Comparison of ENCODE assay signal across 25 cellular contexts in genomic region chr11:19805827-19806226, GRCh38.
DNase-seq lines count a peak whose midpoint lies in the region; ATAC-seq, FAIRE-seq and TF ChIP-seq lines count a peak whose summit lies in the region.
"Had no signal": no experiment of that assay in that cellular context is flagged by ENCODE, and none has a peak within 500 bp of the region (broad histone marks: within the 10 kb centered on the region; RNA-seq: fewer than 3 reads in every experiment).

No MANE protein-coding gene starts in this region.

- no peaks in the 10 kb centered on the region for H3K9me1 ChIP-seq in endothelial cell of umbilical vein (replicated peaks; ENCODE audit: control insufficient read depth, extremely low read depth, insufficient read depth, low read length)

- intact Hi-C loops in endothelial cell of umbilical vein (cut with micrococcal nuclease): no loop called here

- H3K4me3 Mint-ChIP-seq in astrocyte (ENCODE audit: unreplicated experiment) (no peak overlapping the region), progenitor cell of endocrine pancreas (ENCODE audit: low read depth) (no peak overlapping the region)
- H3K4me3 Mint-ChIP-seq: B cell, CD14-positive monocyte, GM23338 had no signal

- POLR2A ChIA-PET in endothelial cell of umbilical vein (lab: Charles Lee): no interaction called here

- no peak for TF ChIP-seq POLR2A in endothelial cell of umbilical vein (IDR thresholded peaks at IDR 0.05; ENCODE audit: low read depth, low read length)

- H3K9me3 Mint-ChIP-seq in astrocyte (ENCODE audit: unreplicated experiment): no peaks in the 10 kb centered on the region
- H3K9me3 Mint-ChIP-seq in progenitor cell of endocrine pancreas (ENCODE audit: low read depth): no peaks in the 10 kb centered on the region
- H3K9me3 Mint-ChIP-seq: GM23338 had no signal

- H3K4me2 ChIP-seq in astrocyte (ENCODE audit: low read length) (no peak overlapping the region), endothelial cell of umbilical vein (ENCODE audit: insufficient read depth, low read length) (no peak overlapping the region)
- H3K4me2 ChIP-seq: GM23338 had no signal

- TF ChIP-seq CTCF in astrocyte (IDR thresholded peaks at IDR 0.05; ENCODE audit: insufficient read depth, low read depth, low read length) (no peak), endothelial cell of umbilical vein (IDR thresholded peaks at IDR 0.05; ENCODE audit: extremely low read depth in 1 of 2, insufficient read depth in 1 of 2, low read depth in 1 of 2, low read length in 2 of 2) (no peak), progenitor cell of endocrine pancreas (IDR thresholded peaks at IDR 0.05; ENCODE audit: unreplicated experiment) (no peak)

- dilution Hi-C loops in endothelial cell of umbilical vein (cut with MboI; ENCODE audit: extremely low pct_ligation_motif_present, low sequenced_read_pairs): no loop called here

- peaks cover 52% of the 10 kb centered on the region for H4K20me1 ChIP-seq in astrocyte (ENCODE audit: insufficient read depth, low read length)
- H4K20me1 ChIP-seq in endothelial cell of umbilical vein (replicated peaks; ENCODE audit: control insufficient read depth, extremely low read depth, insufficient read depth, low read length): no peaks in the 10 kb centered on the region

- H3K4me1 ChIP-seq in astrocyte (ENCODE audit: insufficient read depth, low read length) (no peaks in the 10 kb centered on the region), endothelial cell of umbilical vein (ENCODE audit: control insufficient read depth, extremely low read depth, insufficient read depth, low read length) (no peaks in the 10 kb centered on the region)

- BruUV-seq in endothelial cell of umbilical vein (replicated peaks; lab: Mats Ljungman, UMichigan): no TSS peak

- H2AFZ ChIP-seq in astrocyte (ENCODE audit: low read depth, low read length) (no peak overlapping the region), endothelial cell of umbilical vein (ENCODE audit: low read depth, low read length) (no peak overlapping the region)
- H2AFZ ChIP-seq: GM23338 had no signal

- no peaks in the 10 kb centered on the region for H3K27me3 ChIP-seq in astrocyte (ENCODE audit: insufficient read depth, low read length)
- H3K27me3 ChIP-seq in endothelial cell of umbilical vein (ENCODE audit: control insufficient read depth in 2 of 2, insufficient read depth in 2 of 2, low read length in 2 of 2): no peaks in the 10 kb centered on the region
- H3K27me3 ChIP-seq: MG63 had no signal

- H3K79me2 ChIP-seq in astrocyte (ENCODE audit: insufficient read depth, low read length) (no peaks in the 10 kb centered on the region), endothelial cell of umbilical vein (ENCODE audit: control insufficient read depth, insufficient read depth, low read length) (peaks cover 92% of the 10 kb centered on the region)

- no peak overlapping the region for H3K27ac Mint-ChIP-seq in astrocyte (ENCODE audit: unreplicated experiment)
- no peak overlapping the region for H3K27ac Mint-ChIP-seq in progenitor cell of endocrine pancreas
- H3K27ac Mint-ChIP-seq: B cell, CD14-positive monocyte, GM23338 had no signal

- DNase-seq in Caki2 (ENCODE audit: low read depth): peak; percentile 78
- peak; percentile 34 for DNase-seq in astrocyte (ENCODE audit: low read depth)
- no peak for DNase-seq in endothelial cell of umbilical vein (ENCODE audit: low read depth, low spot score)
- DNase-seq in non-pigmented ciliary epithelial cell (ENCODE audit: low read depth): peak; percentile 19
- no peak for DNase-seq in stimulated activated CD4-positive, alpha-beta T cell treated with anti-CD3 and anti-CD28 coated beads, Interleukin-15, amount 100 ng/mL, for 24 hours
- no peak for DNase-seq in progenitor cell of endocrine pancreas (ENCODE audit: low spot score, unreplicated experiment)
- no peak for DNase-seq in SIG-M5 (lab: John Stamatoyannopoulos, UW)
- DNase-seq: DMS53, EL, GF-D8, Kasumi-1, MG63, NCI-H1417 treated with DMSO at 0.1 percent for 48 hours, NCI-H187, NCI-H2107, NCI-H69, SHP77 treated with DMSO at 0.1 percent for 48 hours had no signal

- CTCF ChIA-PET in endothelial cell of umbilical vein (lab: Charles Lee): interaction anchor here (0.6 kb wide), 1 partner anchor 39 kb away, joined by 3 read pairs; no protein-coding TSS in a partner anchor

- H3K27me3 Mint-ChIP-seq in astrocyte (ENCODE audit: low read depth, unreplicated experiment) (peaks cover 3% of the 10 kb centered on the region), progenitor cell of endocrine pancreas (no peaks in the 10 kb centered on the region)

- FAIRE-seq in astrocyte (lab: Jason Lieb, UNC) (no peak), endothelial cell of umbilical vein (lab: Jason Lieb, UNC) (peak; percentile 15)
- FAIRE-seq: A204.1, D721Med had no signal

- H3K36me3 ChIP-seq in astrocyte (ENCODE audit: insufficient read depth, low read length): no peaks in the 10 kb centered on the region
- H3K36me3 ChIP-seq in endothelial cell of umbilical vein (ENCODE audit: control insufficient read depth in 2 of 2, extremely low read depth in 1 of 2, insufficient read depth in 2 of 2, low read length in 2 of 2): no peaks in the 10 kb centered on the region

- in situ Hi-C loops in Caki2 (cut with HindIII; ENCODE audit: low pct_unique_long_range_greater_than_20kb, low sequenced_read_pairs): no loop called here

- H3K9me3 ChIP-seq in astrocyte (ENCODE audit: insufficient read depth, low read depth, low read length): no peaks in the 10 kb centered on the region
- H3K9me3 ChIP-seq in endothelial cell of umbilical vein (replicated peaks; ENCODE audit: control insufficient read depth, insufficient read depth, low read length): no peaks in the 10 kb centered on the region
- H3K9me3 ChIP-seq: MG63 had no signal

- H3K27ac ChIP-seq in astrocyte (ENCODE audit: low read depth, low read length) (no peak overlapping the region), endothelial cell of umbilical vein (ENCODE audit: insufficient read depth, low read depth, low read length) (no peak overlapping the region)
- H3K27ac ChIP-seq: RWPE1 had no signal

- no peak overlapping the region for H3K4me3 ChIP-seq in astrocyte (ENCODE audit: insufficient read depth, low read depth, low read length)
- no peak overlapping the region for H3K4me3 ChIP-seq in endothelial cell of umbilical vein (replicated peaks in 1 of 3; ENCODE audit: insufficient read depth in 1 of 3, low read depth in 1 of 3, low read length in 3 of 3)
- H3K4me3 ChIP-seq: GM23338, MG63 had no signal

- no peak overlapping the region for H3K9ac ChIP-seq in astrocyte (ENCODE audit: low read length)
- no peak overlapping the region for H3K9ac ChIP-seq in endothelial cell of umbilical vein (replicated peaks; ENCODE audit: extremely low read depth, insufficient read depth, low read length)

- H3K36me3 Mint-ChIP-seq in astrocyte (ENCODE audit: low read depth, unreplicated experiment) (no peaks in the 10 kb centered on the region), progenitor cell of endocrine pancreas (ENCODE audit: insufficient read depth) (no peaks in the 10 kb centered on the region)
- H3K36me3 Mint-ChIP-seq: CD14-positive monocyte had no signal

- ATAC-seq in HG03135 (IDR thresholded peaks at IDR 0.05; ENCODE audit: unreplicated experiment): no peak
- ATAC-seq: GM23338, HCT116 had no signal

- peaks cover 5% of the 10 kb centered on the region for H3K4me1 Mint-ChIP-seq in astrocyte (ENCODE audit: low read depth, unreplicated experiment)
- peaks cover 37% of the 10 kb centered on the region for H3K4me1 Mint-ChIP-seq in progenitor cell of endocrine pancreas (ENCODE audit: low read depth)
- H3K4me1 Mint-ChIP-seq: B cell, CD14-positive monocyte had no signal

TF ChIP-seq in endothelial cell of umbilical vein, 7 proteins besides CTCF, POLR2A, EP300 and RAD21:
- no peak for TF ChIP-seq GATA2 (IDR thresholded peaks at IDR 0.05; ENCODE audit: insufficient read depth, insufficient read length, low read depth, low read length)
- no peak for TF ChIP-seq EZH2 (IDR thresholded peaks at IDR 0.05; ENCODE audit: borderline replicate concordance, low read depth, low read length, severe bottlenecking)
- no peak for TF ChIP-seq MAX (IDR thresholded peaks at IDR 0.05; ENCODE audit: insufficient read depth, insufficient read length)
- TF ChIP-seq POLR2AphosphoS5 (IDR thresholded peaks at IDR 0.05; ENCODE audit: insufficient read depth, low read depth, low read length): no peak
- no peak for TF ChIP-seq JUN (IDR thresholded peaks at IDR 0.05; ENCODE audit: borderline replicate concordance, insufficient read depth, insufficient read length, low read depth)
- TF ChIP-seq MYC (IDR thresholded peaks at IDR 0.05; ENCODE audit: low read depth, low read length): no peak
- TF ChIP-seq FOS (IDR thresholded peaks at IDR 0.05; ENCODE audit: borderline replicate concordance, insufficient read depth, low read length): no peak
TF ChIP-seq in endothelial cell of umbilical vein: peak in this region for 0.

Comparison
In these comparisons a context has a peak if more than half of its experiments do, and no peak if none do; other contexts are left out.
1. DNase-seq: peak in Caki2 (single experiment), astrocyte (single experiment) and non-pigmented ciliary epithelial cell (single experiment); none in endothelial cell of umbilical vein (single experiment), stimulated activated CD4-positive, alpha-beta T cell treated with anti-CD3 and anti-CD28 coated beads, Interleukin-15, amount 100 ng/mL, for 24 hours (single experiment), progenitor cell of endocrine pancreas (single experiment) and SIG-M5 (single experiment).